In the genomic region with DNA sequence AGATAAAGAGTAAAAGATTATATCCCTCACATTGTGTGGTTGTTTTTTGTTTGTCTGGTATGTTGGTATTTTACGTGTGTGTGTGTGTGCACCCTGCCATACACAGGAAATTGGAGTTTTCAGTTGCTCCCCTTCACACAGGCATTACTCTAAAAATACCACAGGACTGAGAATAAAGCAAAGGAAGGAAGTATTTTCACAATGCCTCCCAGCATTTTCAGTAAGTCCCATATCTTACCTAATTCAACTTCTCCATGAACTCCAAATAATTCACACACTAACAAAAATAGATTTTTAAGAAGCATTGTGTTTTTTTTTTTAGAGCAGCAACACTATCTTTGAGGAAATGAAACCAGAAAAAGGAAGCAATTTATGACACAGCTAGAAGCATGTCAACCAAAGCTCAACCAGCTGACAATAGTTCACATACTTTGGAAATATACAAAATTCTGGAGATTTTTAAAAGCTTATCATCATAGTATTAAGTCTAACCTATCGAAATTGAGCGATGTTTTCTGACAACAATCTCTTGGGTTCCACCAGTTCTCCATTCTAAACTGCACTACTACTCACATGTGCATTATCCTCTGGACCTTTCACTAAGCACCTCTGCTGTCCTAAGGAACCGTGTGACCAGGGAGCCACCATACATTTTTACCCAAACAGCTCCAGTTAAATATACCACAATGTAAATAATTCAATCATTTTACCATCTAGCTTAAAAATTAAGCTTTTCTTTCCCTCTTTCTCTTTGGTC, we compare ENCODE assay signal across 8 cellular contexts. TPM values are rescaled to one million over a fixed set of nuclear protein-coding genes. Genes with fewer than 3 reads are reported as not detected.
DNase-seq lines count a peak whose midpoint lies in the region; ATAC-seq and TF ChIP-seq lines count a peak whose summit lies in the region.

No MANE protein-coding gene starts in this region.

- WGBS in heart right ventricle, 2 donors, result 30 to 33% methylated on average over 4 of the region's 4 CpGs
- 61% methylated on average over 4 of the region's 4 CpGs for WGBS in hepatocyte (ENCODE audit: low lambda C conversion rate, missing lambda C conversion rate)
- WGBS in thyroid gland, 2 donors, result 60 to 69% methylated on average over 4 of the region's 4 CpGs

- H3K27me3 ChIP-seq in heart right ventricle (no peaks in the 10 kb centered on the region), hepatocyte (no peaks in the 10 kb centered on the region), thyroid gland (no peaks in the 10 kb centered on the region)

- no peak for TF ChIP-seq POLR2A in thyroid gland (IDR thresholded peaks at IDR 0.05)

- H3K36me3 ChIP-seq in heart right ventricle (no peaks in the 10 kb centered on the region), hepatocyte (replicated peaks; ENCODE audit: insufficient read depth, low read depth) (no peaks in the 10 kb centered on the region), thyroid gland (no peaks in the 10 kb centered on the region)

- intact Hi-C loops in heart right ventricle (cut with DNase I), result loop anchor here in 6 of 10 donors (5.0 to 10.0 kb wide), 4 partner anchors 38 to 366 kb away; partner anchors contain the start of gene PNRC1 (in 5 of the 6)
- intact Hi-C loops in left cardiac atrium (cut with DNase I), result loop anchor here in 1 of 2 donors (5.0 kb wide), 1 partner anchor 268 kb away; the partner anchor contains the start of gene PNRC1
- intact Hi-C loops in thyroid gland (cut with DNase I), result no loop called here

- H3K79me2 ChIP-seq in hepatocyte, result peaks cover 65% of the 10 kb centered on the region

- H3K9me2 ChIP-seq in hepatocyte (replicated peaks; ENCODE audit: insufficient read depth), result no peaks in the 10 kb centered on the region

- peaks cover 18 to 67% (median 56%) of the 10 kb centered on the region in 9 donors for H3K4me1 ChIP-seq in heart right ventricle
- peaks cover 30% of the 10 kb centered on the region for H3K4me1 ChIP-seq in hepatocyte (ENCODE audit: insufficient read depth)
- peaks cover 16 to 44% of the 10 kb centered on the region in 2 donors for H3K4me1 ChIP-seq in thyroid gland

- H3K4me3 ChIP-seq in heart right ventricle (peak overlapping the region in 9 of 10 donors; percentile 72 to 95 (median 87)), hepatocyte (no peak overlapping the region), thyroid gland (replicated peaks in 1 of 3) (no peak overlapping the region)

- H4K20me1 ChIP-seq in hepatocyte (ENCODE audit: insufficient read depth, poor library complexity, severe bottlenecking), result peaks cover 56% of the 10 kb centered on the region

- ATAC-seq in heart right ventricle (peak in 4 of 8 donors; percentile 12 to 52 (median 38)), left cardiac atrium (no peak), HG03139 (IDR thresholded peaks at IDR 0.05; ENCODE audit: unreplicated experiment) (peak; percentile 38)

- H2AFZ ChIP-seq in hepatocyte, result no peak overlapping the region

- H3K9me3 ChIP-seq in heart right ventricle, result no peaks in the 10 kb centered on the region
- no peaks in the 10 kb centered on the region for H3K9me3 ChIP-seq in hepatocyte (ENCODE audit: low read depth)
- H3K9me3 ChIP-seq in thyroid gland, result no peaks in the 10 kb centered on the region

- DNase-seq in heart right ventricle, result no peak
- no peak for DNase-seq in left cardiac atrium
- peak; percentile 15 for DNase-seq in UCSD-AML1 (lab: John Stamatoyannopoulos, UW; ENCODE audit: unreplicated experiment)
- DNase-seq in hepatocyte (ENCODE audit: low spot score), result no peak
- DNase-seq in thyroid gland, result no peak
- no peak for DNase-seq in stimulated activated CD4-positive, alpha-beta T cell treated with anti-CD3 and anti-CD28 coated beads, Interleukin-4, amount 100 ng/mL, for 1 hour
- no peak for DNase-seq in NCI-H748 treated with DMSO at 0.1 percent for 48 hours (lab: John Stamatoyannopoulos, UW)

- H3K27ac ChIP-seq in heart right ventricle (peak overlapping the region in 9 of 10 donors; percentile 93 to 100 (median 99)), hepatocyte (peak overlapping the region; percentile 3), thyroid gland (peak overlapping the region; percentile 7 to 99 (median 10))

- H3K4me2 ChIP-seq in hepatocyte, result peak overlapping the region; percentile 89

- TF ChIP-seq CTCF in heart right ventricle (IDR thresholded peaks at IDR 0.05) (no peak), hepatocyte (IDR thresholded peaks at IDR 0.05; ENCODE audit: poor library complexity) (no peak), thyroid gland (IDR thresholded peaks at IDR 0.05) (no peak)

RNA-seq across cellular contexts. Expression of gene UBE2J1, which starts 2.1 kb away (rescaled TPM):
- total RNA-seq in heart right ventricle, result 10 to 100 TPM in 9 of 10 donors, 1 to 10 TPM in 1; 9.9 to 23.9 (median 14.1) TPM
- 10 to 100 TPM; 13.7 to 15.0 TPM for polyA plus RNA-seq in heart right ventricle
- total RNA-seq in left cardiac atrium, result 10 to 100 TPM; 15.6 to 26.1 TPM
- 64.1 and 68.1 TPM in 2 replicates for total RNA-seq in hepatocyte
- 37.3 and 44.7 TPM in 2 replicates for polyA plus RNA-seq in hepatocyte
- total RNA-seq in thyroid gland, result 10 to 100 TPM; 49.8 to 63.1 (median 51.9) TPM

RNA-seq across cellular contexts. Expression of gene GABRR2, which starts 35.4 kb away (rescaled TPM):
- total RNA-seq in heart right ventricle, result 1 to 10 TPM in 1 of 10 donors, under 1 TPM in 6, not detected in 3; 0.14 to 1.2 (median 0.29) TPM
- under 1 TPM; 0.45 to 0.80 TPM for polyA plus RNA-seq in heart right ventricle
- under 1 TPM; 0.53 to 0.97 TPM for total RNA-seq in left cardiac atrium
- 0.32 and 0.87 TPM in 2 replicates for total RNA-seq in hepatocyte
- polyA plus RNA-seq in hepatocyte, result 0.68 and 0.94 TPM in 2 replicates
- 1 to 10 TPM in 1 of 4 donors, under 1 TPM in 3; 0.42 to 2.1 (median 0.56) TPM for total RNA-seq in thyroid gland

Comparison
In these comparisons a context has a peak if more than half of its experiments do, and no peak if none do; other contexts are left out.
1. H3K27ac ChIP-seq: peak in every context shown above with its lines; median percentile 99 in heart right ventricle; 10 in thyroid gland; 3 in hepatocyte.
2. H3K4me3 ChIP-seq: peak in heart right ventricle (9 of 10); none in hepatocyte (single experiment) and thyroid gland (0 of 3).